Comparison of ENCODE assay signal across 1 cellular context in genomic region chr9:122213102-122213588, GRCh38.
TF ChIP-seq lines count a peak whose summit lies in the region.

No MANE protein-coding gene starts in this region.

TF ChIP-seq in GM23338, 12 proteins besides CTCF, POLR2A, EP300 and RAD21 (continued from another document):
- TF ChIP-seq, protein P1, sequence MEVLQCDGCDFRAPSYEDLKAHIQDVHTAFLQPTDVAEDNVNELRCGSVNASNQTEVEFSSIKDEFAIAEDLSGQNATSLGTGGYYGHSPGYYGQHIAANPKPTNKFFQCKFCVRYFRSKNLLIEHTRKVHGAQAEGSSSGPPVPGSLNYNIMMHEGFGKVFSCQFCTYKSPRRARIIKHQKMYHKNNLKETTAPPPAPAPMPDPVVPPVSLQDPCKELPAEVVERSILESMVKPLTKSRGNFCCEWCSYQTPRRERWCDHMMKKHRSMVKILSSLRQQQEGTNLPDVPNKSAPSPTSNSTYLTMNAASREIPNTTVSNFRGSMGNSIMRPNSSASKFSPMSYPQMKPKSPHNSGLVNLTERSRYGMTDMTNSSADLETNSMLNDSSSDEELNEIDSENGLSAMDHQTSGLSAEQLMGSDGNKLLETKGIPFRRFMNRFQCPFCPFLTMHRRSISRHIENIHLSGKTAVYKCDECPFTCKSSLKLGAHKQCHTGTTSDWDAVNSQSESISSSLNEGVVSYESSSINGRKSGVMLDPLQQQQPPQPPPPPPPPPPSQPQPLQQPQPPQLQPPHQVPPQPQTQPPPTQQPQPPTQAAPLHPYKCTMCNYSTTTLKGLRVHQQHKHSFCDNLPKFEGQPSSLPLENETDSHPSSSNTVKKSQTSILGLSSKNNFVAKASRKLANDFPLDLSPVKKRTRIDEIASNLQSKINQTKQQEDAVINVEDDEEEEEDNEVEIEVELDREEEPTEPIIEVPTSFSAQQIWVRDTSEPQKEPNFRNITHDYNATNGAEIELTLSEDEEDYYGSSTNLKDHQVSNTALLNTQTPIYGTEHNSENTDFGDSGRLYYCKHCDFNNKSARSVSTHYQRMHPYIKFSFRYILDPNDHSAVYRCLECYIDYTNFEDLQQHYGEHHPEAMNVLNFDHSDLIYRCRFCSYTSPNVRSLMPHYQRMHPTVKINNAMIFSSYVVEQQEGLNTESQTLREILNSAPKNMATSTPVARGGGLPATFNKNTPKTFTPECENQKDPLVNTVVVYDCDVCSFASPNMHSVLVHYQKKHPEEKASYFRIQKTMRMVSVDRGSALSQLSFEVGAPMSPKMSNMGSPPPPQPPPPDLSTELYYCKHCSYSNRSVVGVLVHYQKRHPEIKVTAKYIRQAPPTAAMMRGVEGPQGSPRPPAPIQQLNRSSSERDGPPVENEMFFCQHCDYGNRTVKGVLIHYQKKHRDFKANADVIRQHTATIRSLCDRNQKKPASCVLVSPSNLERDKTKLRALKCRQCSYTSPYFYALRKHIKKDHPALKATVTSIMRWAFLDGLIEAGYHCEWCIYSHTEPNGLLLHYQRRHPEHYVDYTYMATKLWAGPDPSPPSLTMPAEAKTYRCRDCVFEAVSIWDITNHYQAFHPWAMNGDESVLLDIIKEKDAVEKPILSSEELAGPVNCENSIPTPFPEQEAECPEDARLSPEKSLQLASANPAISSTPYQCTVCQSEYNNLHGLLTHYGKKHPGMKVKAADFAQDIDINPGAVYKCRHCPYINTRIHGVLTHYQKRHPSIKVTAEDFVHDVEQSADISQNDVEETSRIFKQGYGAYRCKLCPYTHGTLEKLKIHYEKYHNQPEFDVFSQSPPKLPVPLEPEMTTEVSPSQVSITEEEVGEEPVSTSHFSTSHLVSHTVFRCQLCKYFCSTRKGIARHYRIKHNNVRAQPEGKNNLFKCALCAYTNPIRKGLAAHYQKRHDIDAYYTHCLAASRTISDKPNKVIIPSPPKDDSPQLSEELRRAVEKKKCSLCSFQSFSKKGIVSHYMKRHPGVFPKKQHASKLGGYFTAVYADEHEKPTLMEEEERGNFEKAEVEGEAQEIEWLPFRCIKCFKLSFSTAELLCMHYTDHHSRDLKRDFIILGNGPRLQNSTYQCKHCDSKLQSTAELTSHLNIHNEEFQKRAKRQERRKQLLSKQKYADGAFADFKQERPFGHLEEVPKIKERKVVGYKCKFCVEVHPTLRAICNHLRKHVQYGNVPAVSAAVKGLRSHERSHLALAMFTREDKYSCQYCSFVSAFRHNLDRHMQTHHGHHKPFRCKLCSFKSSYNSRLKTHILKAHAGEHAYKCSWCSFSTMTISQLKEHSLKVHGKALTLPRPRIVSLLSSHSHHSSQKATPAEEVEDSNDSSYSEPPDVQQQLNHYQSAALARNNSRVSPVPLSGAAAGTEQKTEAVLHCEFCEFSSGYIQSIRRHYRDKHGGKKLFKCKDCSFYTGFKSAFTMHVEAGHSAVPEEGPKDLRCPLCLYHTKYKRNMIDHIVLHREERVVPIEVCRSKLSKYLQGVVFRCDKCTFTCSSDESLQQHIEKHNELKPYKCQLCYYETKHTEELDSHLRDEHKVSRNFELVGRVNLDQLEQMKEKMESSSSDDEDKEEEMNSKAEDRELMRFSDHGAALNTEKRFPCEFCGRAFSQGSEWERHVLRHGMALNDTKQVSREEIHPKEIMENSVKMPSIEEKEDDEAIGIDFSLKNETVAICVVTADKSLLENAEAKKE (CRISPR knock-in tag; IDR thresholded peaks at IDR 0.05): no peak
- TF ChIP-seq, protein P2, sequence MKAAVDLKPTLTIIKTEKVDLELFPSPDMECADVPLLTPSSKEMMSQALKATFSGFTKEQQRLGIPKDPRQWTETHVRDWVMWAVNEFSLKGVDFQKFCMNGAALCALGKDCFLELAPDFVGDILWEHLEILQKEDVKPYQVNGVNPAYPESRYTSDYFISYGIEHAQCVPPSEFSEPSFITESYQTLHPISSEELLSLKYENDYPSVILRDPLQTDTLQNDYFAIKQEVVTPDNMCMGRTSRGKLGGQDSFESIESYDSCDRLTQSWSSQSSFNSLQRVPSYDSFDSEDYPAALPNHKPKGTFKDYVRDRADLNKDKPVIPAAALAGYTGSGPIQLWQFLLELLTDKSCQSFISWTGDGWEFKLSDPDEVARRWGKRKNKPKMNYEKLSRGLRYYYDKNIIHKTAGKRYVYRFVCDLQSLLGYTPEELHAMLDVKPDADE (IDR thresholded peaks at IDR 0.05): no peak
- TF ChIP-seq CREB1 (CRISPR knock-in tag; IDR thresholded peaks at IDR 0.05; ENCODE audit: low read depth) (no peak), STAT1 (IDR thresholded peaks at IDR 0.05; ENCODE audit: unreplicated experiment) (no peak), POLR2AphosphoS5 (IDR thresholded peaks at IDR 0.05; ENCODE audit: low read depth) (no peak), ZNF114 (CRISPR knock-in tag; IDR thresholded peaks at IDR 0.05) (no peak), EZH2 (IDR thresholded peaks at IDR 0.05; ENCODE audit: low read depth, unreplicated experiment) (peak; percentile 53)
